ENCODE assay signal across 8 cellular contexts in genomic region chr14:31256534-31257243, GRCh38.
"Had no signal": no experiment of that assay in that cellular context is flagged by ENCODE, and none has a peak within 500 bp of the region (broad histone marks: within the 10 kb centered on the region; RNA-seq: fewer than 3 reads in every experiment).

No MANE protein-coding gene starts in this region.

- H3K4me1 Mint-ChIP-seq: GM23338 had no signal

- H3K27ac Mint-ChIP-seq: GM23338, H9 had no signal

- DNase-seq: H9, HCEC 1CT, IMR-90, KG1 had no signal

- FAIRE-seq: H1, H54, K562 had no signal

- ATAC-seq: GM23338, K562 had no signal

- H3K4me3 Mint-ChIP-seq: GM23338, H9 had no signal

- H3K4me2 ChIP-seq: GM23338 had no signal

- H3K4me3 ChIP-seq: GM23338, K562 had no signal
